ENCODE assay signal across 1 cellular context in genomic region chr19:7788178-7788932, GRCh38.
TF ChIP-seq lines count a peak whose summit lies in the region.

No MANE protein-coding gene starts in this region.

TF ChIP-seq in endothelial cell of umbilical vein, 7 proteins besides CTCF, POLR2A, EP300 and RAD21:
- TF ChIP-seq GATA2 (IDR thresholded peaks at IDR 0.05; ENCODE audit: insufficient read depth, insufficient read length, low read depth, low read length), result no peak
- peak; percentile 21 for TF ChIP-seq EZH2 (IDR thresholded peaks at IDR 0.05; ENCODE audit: borderline replicate concordance, low read depth, low read length, severe bottlenecking)
